Comparison of ENCODE assay signal across 19 cellular contexts in genomic region chr3:5583920-5584319, GRCh38.
DNase-seq lines count a peak whose midpoint lies in the region; TF ChIP-seq lines count a peak whose summit lies in the region.
"Had no signal": no experiment of that assay in that cellular context is flagged by ENCODE, and none has a peak within 500 bp of the region (broad histone marks: within the 10 kb centered on the region; RNA-seq: fewer than 3 reads in every experiment).

No MANE protein-coding gene starts in this region.

- intact Hi-C loops in Calu3 (cut with micrococcal nuclease; ENCODE audit: unreplicated experiment) (no loop called here), colonic mucosa (cut with DNase I) (no loop called here)

- TF ChIP-seq CTCF in Calu3 (IDR thresholded peaks at IDR 0.05; ENCODE audit: unreplicated experiment) (no peak), OCI-LY3 (IDR thresholded peaks at IDR 0.05; ENCODE audit: low read depth, low read length) (peak; percentile 25; the same call in 1 of the 2 replicates), colonic mucosa (IDR thresholded peaks at IDR 0.05) (peak; percentile 23), neural progenitor cell (IDR thresholded peaks at IDR 0.05) (no peak)

- no peaks in the 10 kb centered on the region for H3K36me3 ChIP-seq in OCI-LY3 (replicated peaks; ENCODE audit: low read depth, low read length)
- no peaks in the 10 kb centered on the region for H3K36me3 ChIP-seq in colonic mucosa
- no peaks in the 10 kb centered on the region for H3K36me3 ChIP-seq in neural progenitor cell
- H3K36me3 ChIP-seq: BE2C had no signal

- H3K27me3 ChIP-seq in OCI-LY3 (ENCODE audit: low read depth, low read length) (peaks cover 21% of the 10 kb centered on the region), colonic mucosa (no peaks in the 10 kb centered on the region), neural progenitor cell (no peaks in the 10 kb centered on the region)
- H3K27me3 ChIP-seq: BE2C had no signal

- H2AFZ ChIP-seq in OCI-LY3 (ENCODE audit: low read depth, low read length): no peak overlapping the region
- peak overlapping the region; percentile 44 for H2AFZ ChIP-seq in neural progenitor cell (replicated peaks)

- H3K9me3 ChIP-seq in OCI-LY3 (ENCODE audit: insufficient read depth, low read length): no peaks in the 10 kb centered on the region
- no peaks in the 10 kb centered on the region for H3K9me3 ChIP-seq in colonic mucosa
- no peaks in the 10 kb centered on the region for H3K9me3 ChIP-seq in neural progenitor cell (ENCODE audit: low read depth)
- H3K9me3 ChIP-seq: BE2C had no signal

- H3K4me3 Mint-ChIP-seq in Calu3 (ENCODE audit: low read depth, unreplicated experiment) (no peak overlapping the region), neural progenitor cell (no peak overlapping the region)
- H3K4me3 Mint-ChIP-seq: CD4-positive, CD25-positive, alpha-beta regulatory T cell; H9 had no signal

- H3K4me2 ChIP-seq in OCI-LY3 (ENCODE audit: low read length) (peak overlapping the region; percentile 27), neural progenitor cell (no peak overlapping the region)
- H3K4me2 ChIP-seq: KMS-11 had no signal

- H3K27me3 Mint-ChIP-seq in Calu3 (ENCODE audit: unreplicated experiment) (no peaks in the 10 kb centered on the region), neural progenitor cell (ENCODE audit: insufficient read depth, low read depth) (peaks cover 7% of the 10 kb centered on the region)
- H3K27me3 Mint-ChIP-seq: CD4-positive, CD25-positive, alpha-beta regulatory T cell had no signal

- H4K20me1 ChIP-seq in OCI-LY3 (ENCODE audit: insufficient read depth, low read length) (no peaks in the 10 kb centered on the region), neural progenitor cell (ENCODE audit: low read depth) (no peaks in the 10 kb centered on the region)

- no peaks in the 10 kb centered on the region for H3F3A ChIP-seq in neural progenitor cell (ENCODE audit: low read depth)

- H3K79me2 ChIP-seq in OCI-LY3 (ENCODE audit: low read length) (no peaks in the 10 kb centered on the region), neural progenitor cell (ENCODE audit: low read depth) (no peaks in the 10 kb centered on the region)

- H3K4me1 ChIP-seq in OCI-LY3 (ENCODE audit: low read length) (peaks cover 30% of the 10 kb centered on the region), colonic mucosa (no peaks in the 10 kb centered on the region), neural progenitor cell (no peaks in the 10 kb centered on the region)
- H3K4me1 ChIP-seq: BE2C had no signal

- H3K9me3 Mint-ChIP-seq in Calu3 (ENCODE audit: low read depth, unreplicated experiment) (no peaks in the 10 kb centered on the region), neural progenitor cell (no peaks in the 10 kb centered on the region)
- H3K9me3 Mint-ChIP-seq: H9 had no signal

- H3K4me3 ChIP-seq in OCI-LY3 (ENCODE audit: low read length) (no peak overlapping the region), colonic mucosa (no peak overlapping the region), neural progenitor cell (no peak overlapping the region)

- peak; percentile 11 for DNase-seq in Calu3
- no peak for DNase-seq in colonic mucosa
- no peak for DNase-seq in neural progenitor cell (ENCODE audit: low spot score)
- DNase-seq in activated naive CD4-positive, alpha-beta T cell treated with Interleukin-2 at 50 U/mL for 16 hours: no peak
- DNase-seq in globus pallidus (ENCODE audit: low spot score): no peak
- no peak for DNase-seq in activated CD8-positive, alpha-beta memory T cell treated with anti-CD3 and anti-CD28 coated beads for 24 hours
- DNase-seq in cortex of kidney (lab: John Stamatoyannopoulos, UW): no peak
- DNase-seq: BE2C; CD4-positive, CD25-positive, alpha-beta regulatory T cell; DMS79; H9; NCI-H1694; NCI-H2081; NCI-H2171 treated with DMSO at 0.1 percent for 48 hours; NCI-H524 treated with DMSO at 0.1 percent for 48 hours; NCI-H82 had no signal

- H3K9ac ChIP-seq in OCI-LY3 (ENCODE audit: low read length) (no peak overlapping the region), colonic mucosa (ENCODE audit: low read depth in 2 of 2, low read length in 2 of 2) (no peak overlapping the region), neural progenitor cell (no peak overlapping the region)
- H3K9ac ChIP-seq: KMS-11 had no signal

- H3K4me1 Mint-ChIP-seq in Calu3 (ENCODE audit: low read depth, unreplicated experiment): no peaks in the 10 kb centered on the region
- H3K4me1 Mint-ChIP-seq in neural progenitor cell: peaks cover 4% of the 10 kb centered on the region
- H3K4me1 Mint-ChIP-seq: CD4-positive, CD25-positive, alpha-beta regulatory T cell had no signal

- H3K27ac ChIP-seq in OCI-LY3 (ENCODE audit: low read length): no peak overlapping the region
- no peak overlapping the region for H3K27ac ChIP-seq in colonic mucosa
- H3K27ac ChIP-seq in neural progenitor cell: no peak overlapping the region
- H3K27ac ChIP-seq: HL-60, KMS-11 had no signal

- H3K27ac Mint-ChIP-seq in Calu3 (ENCODE audit: unreplicated experiment): no peak overlapping the region
- no peak overlapping the region for H3K27ac Mint-ChIP-seq in neural progenitor cell
- H3K27ac Mint-ChIP-seq: CD4-positive, CD25-positive, alpha-beta regulatory T cell; H9 had no signal

- no TSS peak for BruUV-seq in Calu3 (replicated peaks; lab: Mats Ljungman, UMichigan)

- CTCF ChIA-PET in Calu3 (lab: Charles Lee): no interaction called here

- H3K36me3 Mint-ChIP-seq in Calu3 (ENCODE audit: insufficient read depth, unreplicated experiment): no peaks in the 10 kb centered on the region
- no peaks in the 10 kb centered on the region for H3K36me3 Mint-ChIP-seq in neural progenitor cell
- H3K36me3 Mint-ChIP-seq: CD4-positive, CD25-positive, alpha-beta regulatory T cell had no signal

Comparison
In these comparisons a context has a peak if more than half of its experiments do, and no peak if none do; other contexts are left out.
1. CTCF ChIP-seq: peak in OCI-LY3 (single experiment) and colonic mucosa (single experiment); none in Calu3 (single experiment) and neural progenitor cell (single experiment).